Comparison of ENCODE assay signal across 10 cellular contexts in genomic region chr18:35029103-35029502, GRCh38. TPM values are rescaled to one million over a fixed set of nuclear protein-coding genes. Genes with fewer than 3 reads are reported as not detected.
DNase-seq lines count a peak whose midpoint lies in the region; ATAC-seq and TF ChIP-seq lines count a peak whose summit lies in the region.
"Had no signal": no experiment of that assay in that cellular context is flagged by ENCODE, and none has a peak within 500 bp of the region (broad histone marks: within the 10 kb centered on the region; RNA-seq: fewer than 3 reads in every experiment).

No MANE protein-coding gene starts in this region.

- H3K79me2 ChIP-seq in ACC112 (ENCODE audit: control insufficient read depth, insufficient read depth, low read length, unreplicated experiment) = no peaks in the 10 kb centered on the region

- H3K4me1 ChIP-seq in ACC112 (ENCODE audit: control insufficient read depth, insufficient read depth, low read length, unreplicated experiment) (peaks cover 35% of the 10 kb centered on the region), muscle layer of duodenum (ENCODE audit: control insufficient read depth in 1 of 2, insufficient read depth in 2 of 2, low read length in 2 of 2) (peaks cover 12 to 20% of the 10 kb centered on the region in 2 donors)

- intact Hi-C loops in lower leg skin (cut with DNase I; ENCODE audit: low total_unique reads) = loop anchor here (10.0 kb wide), 1 partner anchor 46 kb away; no protein-coding TSS in a partner anchor

- no peak for TF ChIP-seq CTCF in astrocyte of the spinal cord (IDR thresholded peaks at IDR 0.05; ENCODE audit: low read depth, low read length)
- TF ChIP-seq CTCF in lower leg skin (IDR thresholded peaks at IDR 0.05) = no peak

- H3K4me3 ChIP-seq in ACC112 (ENCODE audit: low read depth, low read length) = peak overlapping the region; percentile 48
- no peak overlapping the region for H3K4me3 ChIP-seq in astrocyte of the spinal cord (ENCODE audit: low read depth, low read length)
- peak overlapping the region in 1 of 2 donors; percentile 19 for H3K4me3 ChIP-seq in muscle layer of duodenum (ENCODE audit: low read depth in 1 of 2, low read length in 2 of 2)
- H3K4me3 ChIP-seq in lower leg skin (ENCODE audit: low read depth, poor library complexity, severe bottlenecking) = no peak overlapping the region

- TF ChIP-seq POLR2A in lower leg skin (IDR thresholded peaks at IDR 0.05) = no peak

- no peaks in the 10 kb centered on the region for H3K27me3 ChIP-seq in ACC112 (ENCODE audit: insufficient read depth, low read length)
- H3K27me3 ChIP-seq in muscle layer of duodenum (ENCODE audit: low read depth, low read length) = no peaks in the 10 kb centered on the region

- DNase-seq in HT1080 (ENCODE audit: low read depth) = peak; percentile 15
- peak; percentile 57 for DNase-seq in astrocyte of the spinal cord (ENCODE audit: low read depth, low spot score)
- no peak for DNase-seq in iPS-NIHi7 (ENCODE audit: extremely low spot score)
- no peak for DNase-seq in caudate nucleus (lab: John Stamatoyannopoulos, UW)
- DNase-seq in lower leg skin (ENCODE audit: low spot score in 2 of 2) = no peak
- DNase-seq: Caco-2, KBM-7 had no signal

- peak overlapping the region; percentile 58 for H2AFZ ChIP-seq in ACC112 (ENCODE audit: low read length, unreplicated experiment)

- no peaks in the 10 kb centered on the region for H3K9me3 ChIP-seq in muscle layer of duodenum (ENCODE audit: control insufficient read depth in 1 of 2, low read length in 2 of 2)
- H3K9me3 ChIP-seq: Caco-2 had no signal

- no peaks in the 10 kb centered on the region for H3K36me3 ChIP-seq in ACC112 (ENCODE audit: insufficient read depth, low read length)
- H3K36me3 ChIP-seq in muscle layer of duodenum (ENCODE audit: control insufficient read depth in 1 of 2, insufficient read depth in 2 of 2, low read length in 2 of 2) = no peaks in the 10 kb centered on the region

- in situ Hi-C loops in astrocyte of the spinal cord (cut with HindIII; ENCODE audit: low sequenced_read_pairs) = no loop called here

- H3K27ac ChIP-seq in ACC112 (ENCODE audit: low read depth, low read length) = peak overlapping the region; percentile 3; the same call in 1 of the 2 replicates
- peak overlapping the region; percentile 76 for H3K27ac ChIP-seq in muscle layer of duodenum (ENCODE audit: low read length)
- no peak overlapping the region for H3K27ac ChIP-seq in caudate nucleus (ENCODE audit: low read depth, low read length)

- ATAC-seq in HG03571 (IDR thresholded peaks at IDR 0.05; ENCODE audit: unreplicated experiment) = no peak

- 64 to 78% methylated on average over 4 of the region's 4 CpGs for WGBS in lower leg skin, 2 donors

RNA-seq across cellular contexts. Expression of gene MAPRE2, which starts 12.1 kb away (rescaled TPM):
- total RNA-seq in HT1080 (2014; rRNA removed; shearing (Covaris generic)) = 10.3 and 14.8 TPM in 2 replicates
- polyA plus RNA-seq in HT1080 (2015; cell fraction: cytosol; rRNA removed) = 10.7 and 12.6 TPM in 2 replicates
- polyA plus RNA-seq in HT1080 (2015; cell fraction: nucleus; rRNA removed) = 18.4 and 18.7 TPM in 2 replicates
- total RNA-seq in lower leg skin = 10 to 100 TPM; 21.8 to 57.7 (median 40.0) TPM

Comparison
In these comparisons a context has a peak if more than half of its experiments do, and no peak if none do; other contexts are left out.
1. DNase-seq: peak in HT1080 (single experiment) and astrocyte of the spinal cord (single experiment); none in iPS-NIHi7 (single experiment), caudate nucleus (0 of 61) and lower leg skin (0 of 2).